10 cellular contexts compared by ENCODE assay signal in the genomic region with DNA sequence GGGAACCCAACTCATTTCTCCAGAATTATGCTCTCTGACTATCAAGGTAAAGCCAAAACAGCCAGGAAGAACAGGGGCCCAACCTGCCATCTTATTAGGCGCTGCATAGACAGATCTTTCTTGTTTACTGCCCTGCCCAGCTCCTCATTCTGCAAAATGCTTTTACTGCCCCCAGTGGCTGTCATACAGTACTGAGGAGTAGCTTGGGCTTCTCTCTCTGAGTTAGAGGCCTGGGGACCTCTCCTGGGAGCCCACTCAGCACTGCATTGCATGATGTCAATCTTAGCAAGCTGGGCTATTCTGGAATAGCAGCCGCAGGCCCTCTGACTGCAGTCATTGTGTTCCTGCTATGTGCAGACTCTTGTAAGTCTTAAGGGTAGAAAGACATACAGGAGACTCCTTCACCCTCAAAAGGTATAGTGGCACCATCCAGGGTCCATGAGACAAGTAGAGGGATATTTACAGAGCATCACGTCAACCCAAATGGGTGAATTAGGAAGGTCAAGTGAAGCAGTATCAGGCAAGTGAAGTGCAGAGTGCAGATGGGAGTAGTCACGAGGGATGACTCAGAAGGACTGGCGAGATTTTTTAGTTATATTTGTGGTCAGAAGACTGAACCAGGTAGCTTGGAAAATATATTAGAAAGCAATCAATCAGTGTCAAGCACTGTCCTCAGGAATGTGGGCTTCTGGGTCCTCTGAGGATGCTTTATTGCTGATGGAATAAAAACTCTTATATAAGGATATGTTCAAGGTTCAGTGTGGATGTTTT.
DNase-seq lines count a peak whose midpoint lies in the region; ATAC-seq and TF ChIP-seq lines count a peak whose summit lies in the region.
"Had no signal": no experiment of that assay in that cellular context is flagged by ENCODE, and none has a peak within 500 bp of the region (broad histone marks: within the 10 kb centered on the region; RNA-seq: fewer than 3 reads in every experiment).

No MANE protein-coding gene starts in this region.

- TF ChIP-seq CTCF in KMS-11 (conservative IDR thresholded peaks at IDR 0.05; ENCODE audit: low read depth, low read length) (peak; percentile 62), chondrocyte (IDR thresholded peaks at IDR 0.05) (peak; percentile 72)

- no peaks in the 10 kb centered on the region for H3K79me2 ChIP-seq in KMS-11 (ENCODE audit: insufficient read depth, low read depth)

- no peaks in the 10 kb centered on the region for H4K20me1 ChIP-seq in KMS-11 (ENCODE audit: insufficient read depth)

- H3K9me3 Mint-ChIP-seq in activated T-cell treated with anti-CD3 and anti-CD28 coated beads, Interleukin-2, amount 50 U/mL, for 72 hours, result no peaks in the 10 kb centered on the region
- H3K9me3 Mint-ChIP-seq in activated T-cell treated with anti-CD3 and anti-CD28 coated beads, Interleukin-2, amount 50 U/mL, for 24 hours, result no peaks in the 10 kb centered on the region
- H3K9me3 Mint-ChIP-seq in chondrocyte (ENCODE audit: low read depth), result no peaks in the 10 kb centered on the region

- H3K4me3 ChIP-seq in KMS-11 (IDR thresholded peaks at IDR 0.05; ENCODE audit: insufficient read depth, low read depth, low read length), result no peak overlapping the region

- no peaks in the 10 kb centered on the region for H3K36me3 ChIP-seq in KMS-11 (ENCODE audit: insufficient read depth)

- H2AFZ ChIP-seq in KMS-11 (ENCODE audit: low read depth), result no peak overlapping the region

- no peak overlapping the region for H3K4me3 Mint-ChIP-seq in activated T-cell treated with anti-CD3 and anti-CD28 coated beads, Interleukin-2, amount 50 U/mL, for 72 hours
- H3K4me3 Mint-ChIP-seq in activated T-cell treated with anti-CD3 and anti-CD28 coated beads, Interleukin-2, amount 50 U/mL, for 24 hours, result no peak overlapping the region
- no peak overlapping the region for H3K4me3 Mint-ChIP-seq in chondrocyte (ENCODE audit: unreplicated experiment)
- H3K4me3 Mint-ChIP-seq: CD4-positive, CD25-positive, alpha-beta regulatory T cell had no signal

- no peaks in the 10 kb centered on the region for H3K27me3 ChIP-seq in KMS-11 (ENCODE audit: insufficient read depth, low read depth)

- no peaks in the 10 kb centered on the region for H3K4me1 Mint-ChIP-seq in activated T-cell treated with anti-CD3 and anti-CD28 coated beads, Interleukin-2, amount 50 U/mL, for 72 hours (ENCODE audit: low read depth)
- H3K4me1 Mint-ChIP-seq in activated T-cell treated with anti-CD3 and anti-CD28 coated beads, Interleukin-2, amount 50 U/mL, for 24 hours (ENCODE audit: low read depth), result no peaks in the 10 kb centered on the region
- peaks cover 37% of the 10 kb centered on the region for H3K4me1 Mint-ChIP-seq in chondrocyte (ENCODE audit: low read depth)
- H3K4me1 Mint-ChIP-seq: CD4-positive, CD25-positive, alpha-beta regulatory T cell had no signal

- peak in 1 of 2 donors; percentile 36 for ATAC-seq in activated T-cell treated with anti-CD3 and anti-CD28 coated beads, Interleukin-2, amount 50 U/mL, for 72 hours (replicated peaks in 1 of 2)
- ATAC-seq in stimulated activated naive CD8-positive, alpha-beta T cell treated with anti-CD3 and anti-CD28 coated beads, Interleukin-15, Interleukin-2, amounts not matched to agents 100 U/mL and 50 U/mL, for 24 hours, result peak; percentile 52
- no peak for ATAC-seq in GM18519 (IDR thresholded peaks at IDR 0.05; ENCODE audit: low FRiP score, unreplicated experiment)

- no peak overlapping the region for H3K27ac Mint-ChIP-seq in activated T-cell treated with anti-CD3 and anti-CD28 coated beads, Interleukin-2, amount 50 U/mL, for 72 hours
- no peak overlapping the region for H3K27ac Mint-ChIP-seq in activated T-cell treated with anti-CD3 and anti-CD28 coated beads, Interleukin-2, amount 50 U/mL, for 24 hours
- H3K27ac Mint-ChIP-seq in chondrocyte (ENCODE audit: unreplicated experiment), result peak overlapping the region; percentile 28
- H3K27ac Mint-ChIP-seq: CD4-positive, CD25-positive, alpha-beta regulatory T cell had no signal

- DNase-seq in activated T-cell treated with anti-CD3 and anti-CD28 coated beads, Interleukin-2, amount 50 U/mL, for 72 hours, result peak; percentile 3 to 4
- no peak for DNase-seq in activated T-cell treated with anti-CD3 and anti-CD28 coated beads, Interleukin-2, amount 50 U/mL, for 24 hours
- DNase-seq in chondrocyte (ENCODE audit: low spot score) (no peak), LoVo (ENCODE audit: low spot score) (no peak)
- DNase-seq in stimulated activated naive CD8-positive, alpha-beta T cell treated with anti-CD3 and anti-CD28 coated beads, Interleukin-15, Interleukin-2, amounts not matched to agents 100 U/mL and 50 U/mL, for 24 hours, result peak; percentile 4
- no peak for DNase-seq in central memory CD4-positive, alpha-beta T cell
- DNase-seq: IMR-90 had no signal

- H3K4me1 ChIP-seq in KMS-11 (ENCODE audit: low read depth, poor library complexity, severe bottlenecking), result peaks cover 8% of the 10 kb centered on the region

- peaks cover 22% of the 10 kb centered on the region for H3K27me3 Mint-ChIP-seq in activated T-cell treated with anti-CD3 and anti-CD28 coated beads, Interleukin-2, amount 50 U/mL, for 72 hours (ENCODE audit: low read depth)
- peaks cover 14% of the 10 kb centered on the region for H3K27me3 Mint-ChIP-seq in activated T-cell treated with anti-CD3 and anti-CD28 coated beads, Interleukin-2, amount 50 U/mL, for 24 hours
- no peaks in the 10 kb centered on the region for H3K27me3 Mint-ChIP-seq in chondrocyte (ENCODE audit: low read depth)
- H3K27me3 Mint-ChIP-seq: CD4-positive, CD25-positive, alpha-beta regulatory T cell had no signal

- H3K27ac ChIP-seq in KMS-11, result no peak overlapping the region

- H3K9ac ChIP-seq in KMS-11, result no peak overlapping the region

- H3K36me3 Mint-ChIP-seq in activated T-cell treated with anti-CD3 and anti-CD28 coated beads, Interleukin-2, amount 50 U/mL, for 72 hours (ENCODE audit: insufficient read depth in 2 of 2), result peaks cover 0 to 1% of the 10 kb centered on the region in 2 donors
- H3K36me3 Mint-ChIP-seq in activated T-cell treated with anti-CD3 and anti-CD28 coated beads, Interleukin-2, amount 50 U/mL, for 24 hours (ENCODE audit: low read depth), result no peaks in the 10 kb centered on the region
- peaks cover 3% of the 10 kb centered on the region for H3K36me3 Mint-ChIP-seq in chondrocyte (ENCODE audit: low read depth)
- H3K36me3 Mint-ChIP-seq: CD4-positive, CD25-positive, alpha-beta regulatory T cell had no signal

- no peak overlapping the region for H3K4me2 ChIP-seq in KMS-11

Comparison
In these comparisons a context has a peak if more than half of its experiments do, and no peak if none do; other contexts are left out.
1. DNase-seq: peak in activated T-cell treated with anti-CD3 and anti-CD28 coated beads, Interleukin-2, amount 50 U/mL, for 72 hours (2 of 2) and stimulated activated naive CD8-positive, alpha-beta T cell treated with anti-CD3 and anti-CD28 coated beads, Interleukin-15, Interleukin-2, amounts not matched to agents 100 U/mL and 50 U/mL, for 24 hours (single experiment); none in activated T-cell treated with anti-CD3 and anti-CD28 coated beads, Interleukin-2, amount 50 U/mL, for 24 hours (single experiment), chondrocyte (single experiment), central memory CD4-positive, alpha-beta T cell (single experiment) and LoVo (single experiment).